ENCODE assay signal across 18 cellular contexts in genomic region chr2:30150786-30151185, GRCh38. TPM values are rescaled to one million over a fixed set of nuclear protein-coding genes. Genes with fewer than 3 reads are reported as not detected.
A peak's percentile ranks its signal among the peaks of the same experiment; 100 is the strongest.
DNase-seq lines count a peak whose midpoint lies in the region; ATAC-seq, FAIRE-seq and TF ChIP-seq lines count a peak whose summit lies in the region.
"Had no signal": no experiment of that assay in that cellular context is flagged by ENCODE, and none has a peak within 500 bp of the region (broad histone marks: within the 10 kb centered on the region; RNA-seq: fewer than 3 reads in every experiment).

No MANE protein-coding gene starts in this region.

- no peak overlapping the region for H2AFZ ChIP-seq in K562 (ENCODE audit: low read depth, low read length)

- CTCF ChIA-PET in CD4-positive, alpha-beta T cell (lab: Charles Lee), result interaction anchor here (1.3 to 6.9 kb wide), 3 partner anchors 10 to 561 kb away, joined by 3 to 78 read pairs (median 3); no protein-coding TSS in a partner anchor
- CTCF ChIA-PET in K562 (lab: Yijun Ruan, JAX; ENCODE audit: low intra/inter-chr PET ratio), result interaction anchor here (0.7 kb wide), 1 partner anchor 24 kb away, joined by 3 read pairs; no protein-coding TSS in a partner anchor

- no peaks in the 10 kb centered on the region for H3K27me3 ChIP-seq in CD4-positive, alpha-beta T cell (ENCODE audit: control insufficient read depth, insufficient read depth, low read length)
- no peaks in the 10 kb centered on the region for H3K27me3 ChIP-seq in K562 (ENCODE audit: control insufficient read depth in 2 of 2, insufficient read depth in 2 of 2, low read length in 2 of 2)
- H3K27me3 ChIP-seq: brain microvascular endothelial cell, esophagus muscularis mucosa, heart right ventricle, Peyer's patch had no signal

- no peak overlapping the region for H3K4me3 ChIP-seq in K562
- H3K4me3 ChIP-seq: esophagus muscularis mucosa, heart right ventricle, mucosa of descending colon, Peyer's patch had no signal

- TF ChIP-seq CTCF in CD4-positive, alpha-beta T cell (IDR thresholded peaks at IDR 0.05), result no peak
- TF ChIP-seq CTCF in K562 (IDR thresholded peaks at IDR 0.05 in 2 of 3, conservative IDR thresholded peaks at IDR 0.05 in 1 of 3; ENCODE audit: insufficient read depth in 2 of 3, low read depth in 1 of 3, low read length in 3 of 3), result no peak
- TF ChIP-seq CTCF in nephron (IDR thresholded peaks at IDR 0.05; ENCODE audit: unreplicated experiment in 3 of 3), result no peak

- 42% methylated on average over 4 of the region's 4 CpGs for WGBS in K562 (ENCODE audit: insufficient coverage, low coverage, missing lambda C conversion rate)

- BruUV-seq in K562 (replicated peaks; lab: Mats Ljungman, UMichigan), result no TSS peak

- no peak overlapping the region for H3K27ac ChIP-seq in CD4-positive, alpha-beta T cell (ENCODE audit: low read depth, low read length)
- no peak overlapping the region for H3K27ac ChIP-seq in K562 (ENCODE audit: extremely low read depth, low read depth, low read length)
- H3K27ac ChIP-seq: brain microvascular endothelial cell had no signal

- peak overlapping the region; percentile 7; the same call in 1 of the 2 replicates for H3K4me2 ChIP-seq in K562 (ENCODE audit: insufficient read depth, low read length)

- TF ChIP-seq POLR2A in K562 (conservative IDR thresholded peaks at IDR 0.05), result no peak

- DNase-seq in CD4-positive, alpha-beta T cell, result no peak
- DNase-seq in LHCN-M2 (ENCODE audit: low read depth) (peak; percentile 48), K562 (ENCODE audit: extremely low read depth in 1 of 4, low spot score in 3 of 4) (peak in 1 of 4 experiments; percentile 38), Right ventricle myocardium superior (no peak), amygdala (lab: John Stamatoyannopoulos, UW) (no peak)
- DNase-seq: activated naive CD4-positive, alpha-beta T cell; brain microvascular endothelial cell; DMS79 treated with DMSO at 0.1 percent for 48 hours; heart right ventricle; mucosa of descending colon; NCI-H1930; NCI-H524; Peyer's patch had no signal

- H3K4me1 ChIP-seq in K562 (replicated peaks in 1 of 2; ENCODE audit: control insufficient read depth in 2 of 2, insufficient read depth in 2 of 2, low read length in 2 of 2), result peaks cover 5 to 32% of the 10 kb centered on the region in 2 experiments

- H3K36me3 ChIP-seq in K562 (ENCODE audit: control insufficient read depth, insufficient read depth, low read length), result no peaks in the 10 kb centered on the region
- H3K36me3 ChIP-seq: brain microvascular endothelial cell had no signal

- no peak for ATAC-seq in CD4-positive, alpha-beta T cell (ENCODE audit: poor library complexity)
- no peak for ATAC-seq in K562
- ATAC-seq in Right ventricle myocardium superior (ENCODE audit: poor library complexity), result no peak
- ATAC-seq in GM18909 (IDR thresholded peaks at IDR 0.05; ENCODE audit: poor library complexity, unreplicated experiment), result no peak
- ATAC-seq in HG03378 (IDR thresholded peaks at IDR 0.05; ENCODE audit: unreplicated experiment), result no peak
- ATAC-seq: heart right ventricle, mucosa of descending colon had no signal

- TF ChIP-seq EP300 in K562 (IDR thresholded peaks at IDR 0.05; ENCODE audit: low read length), result no peak

- POLR2A ChIA-PET in CD4-positive, alpha-beta T cell (lab: Charles Lee), result interaction anchor here (1.1 to 2.8 kb wide), 3 partner anchors 14 to 82 kb away, joined by 3 to 20 read pairs (median 9); partner anchors contain the start of gene LBH
- POLR2A ChIA-PET in K562 (lab: Yijun Ruan, JAX), result interaction anchor here (0.7 to 2.8 kb wide), 4 partner anchors 11 to 562 kb away, joined by 3 to 15 read pairs (median 6); no protein-coding TSS in a partner anchor

- H3K27ac Mint-ChIP-seq in CD4-positive, alpha-beta T cell, result peak overlapping the region; percentile 91
- peak overlapping the region in 2 of 3 experiments; percentile 24 to 65 for H3K27ac Mint-ChIP-seq in nephron

- H4K20me1 ChIP-seq in K562 (replicated peaks; ENCODE audit: control insufficient read depth, insufficient read depth, low read length), result no peaks in the 10 kb centered on the region

- H3K79me2 ChIP-seq in K562 (ENCODE audit: control insufficient read depth, insufficient read depth, low read length), result no peaks in the 10 kb centered on the region

- no peaks in the 10 kb centered on the region for H3K27me3 Mint-ChIP-seq in CD4-positive, alpha-beta T cell
- peaks cover 3% of the 10 kb centered on the region for H3K27me3 Mint-ChIP-seq in nephron (ENCODE audit: low read depth)

- no peaks in the 10 kb centered on the region for H3K9me1 ChIP-seq in K562 (ENCODE audit: control insufficient read depth, insufficient read depth, low read length)

- in situ Hi-C loops in K562 (cut with MboI), result loop anchor here (25.0 kb wide), 2 partner anchors 1012 to 1187 kb away; no protein-coding TSS in a partner anchor

- H3K36me3 Mint-ChIP-seq in CD4-positive, alpha-beta T cell (ENCODE audit: low read depth), result peaks cover 79% of the 10 kb centered on the region
- H3K36me3 Mint-ChIP-seq in nephron (ENCODE audit: low read depth), result peaks cover 34% of the 10 kb centered on the region

- peak overlapping the region; percentile 78 for H3K4me3 Mint-ChIP-seq in CD4-positive, alpha-beta T cell
- H3K4me3 Mint-ChIP-seq in nephron, result peak overlapping the region; percentile 24 to 52 (median 48)

- intact Hi-C loops in CD4-positive, alpha-beta T cell (cut with DNase I, micrococcal nuclease), result loop anchor here in 1 of 2 experiments (10.0 kb wide), 1 partner anchor 1084 kb away; the partner anchor contains the start of gene EHD3
- intact Hi-C loops in K562 (cut with micrococcal nuclease) (no loop called here), Right ventricle myocardium superior (cut with DNase I) (no loop called here)

- H3K9me3 ChIP-seq in CD4-positive, alpha-beta T cell (ENCODE audit: control insufficient read depth, low read length), result no peaks in the 10 kb centered on the region
- no peaks in the 10 kb centered on the region for H3K9me3 ChIP-seq in K562 (replicated peaks; ENCODE audit: control insufficient read depth, insufficient read depth, low read depth, low read length)
- H3K9me3 ChIP-seq: esophagus muscularis mucosa, heart right ventricle, mucosa of descending colon, Peyer's patch had no signal

- FAIRE-seq in K562 (lab: Jason Lieb, UNC), result peak; percentile 29
- FAIRE-seq: keratinocyte had no signal

- no peaks in the 10 kb centered on the region for H3K9me3 Mint-ChIP-seq in CD4-positive, alpha-beta T cell
- H3K9me3 Mint-ChIP-seq in nephron, result no peaks in the 10 kb centered on the region

- no peak for TF ChIP-seq RAD21 in K562 (CRISPR knock-in tag; conservative IDR thresholded peaks at IDR 0.05 in 1 of 2, IDR thresholded peaks at IDR 0.05 in 1 of 2)

- peaks cover 78% of the 10 kb centered on the region for H3K4me1 Mint-ChIP-seq in CD4-positive, alpha-beta T cell (ENCODE audit: low read depth)
- H3K4me1 Mint-ChIP-seq in nephron, result peaks cover 49% of the 10 kb centered on the region

- H3K9ac ChIP-seq in K562 (ENCODE audit: insufficient read depth in 1 of 2, low read depth in 2 of 2, low read length in 2 of 2), result no peak overlapping the region

TF ChIP-seq in K562, 482 proteins besides CTCF, POLR2A, EP300 and RAD21 (continues in another document):
- TF ChIP-seq MLX (CRISPR knock-in tag; conservative IDR thresholded peaks at IDR 0.05) (no peak), TAF1 (IDR thresholded peaks at IDR 0.05; ENCODE audit: control insufficient read depth, extremely low read depth, insufficient read depth, low read length, severe bottlenecking) (no peak)

RNA-seq across cellular contexts. Expression of gene YPEL5, which starts 4.0 kb away (rescaled TPM):
- total RNA-seq in CD4-positive, alpha-beta T cell, result 100 to 1,000 TPM; 932 to 972 TPM
- total RNA-seq in LHCN-M2 (2014; rRNA removed) (39.6 and 41.9 TPM in 2 replicates), K562 (2014; rRNA removed) (7.8 and 9.1 TPM in 2 replicates), K562 (2014; rRNA removed; fragmentation: Illumina TruSeq; extraction: Trizol) (10.3 and 13.4 TPM in 2 replicates), K562 (2015; rRNA removed; fragmentation: Illumina TruSeq; extraction: Trizol) (4.9 and 5.4 TPM in 2 replicates), K562 (2021) (12.0 and 12.3 TPM in 2 replicates), Right ventricle myocardium superior (61.9 TPM)
- polyA plus RNA-seq in LHCN-M2 (2012), result 45.4 TPM
- total RNA-seq in K562 (2011; cell fraction: chromatin; rRNA removed; ENCODE audit: low replicate concordance), result 9.5 and 20.9 TPM in 2 replicates
- 5.9 and 6.2 TPM in 2 replicates for total RNA-seq in K562 (2011; cell fraction: nucleolus; rRNA removed)
- total RNA-seq in K562 (2011; cell fraction: nucleoplasm; rRNA removed), result 13.0 and 14.9 TPM in 2 replicates
- polyA plus RNA-seq in K562 (2011; rRNA removed) (34.4 and 37.4 TPM in 2 replicates), K562 (2014; fragmentation: Illumina TruSeq; extraction: Trizol) (10.9 and 11.9 TPM in 2 replicates), K562 (2014; fragmentation: Nextera tagmentation; extraction: Ambion mirVana) (10 to 100 TPM; 19.0 to 23.8 TPM), K562 (2014; rRNA removed) (13.5 and 15.0 TPM in 2 replicates)
- polyA plus RNA-seq in K562 (2011; cell fraction: cytosol; rRNA removed), result 14.7 and 17.6 TPM in 2 replicates
- 10.9 and 20.4 TPM in 2 replicates for polyA plus RNA-seq in K562 (2011; cell fraction: nucleus; rRNA removed)
- polyA plus RNA-seq in K562 (2012), result 12.8 and 40.6 TPM in 2 replicates
- polyA minus RNA-seq in K562 (2011; rRNA and poly(A)+ RNA removed), result 31.6 and 33.5 TPM in 2 replicates
- 10.4 and 11.4 TPM in 2 replicates for polyA minus RNA-seq in K562 (2011; cell fraction: cytosol; rRNA and poly(A)+ RNA removed)
- polyA minus RNA-seq in K562 (2011; cell fraction: nucleus; rRNA and poly(A)+ RNA removed), result 6.6 and 11.2 TPM in 2 replicates

Comparison
In these comparisons a context has a peak if more than half of its experiments do, and no peak if none do; other contexts are left out.
1. RNA of gene YPEL5, which starts 4.0 kb away (total RNA-seq): 932 to 972 TPM in CD4-positive, alpha-beta T cell; 61.9 TPM in Right ventricle myocardium superior (single experiment), 39.6 to 41.9 TPM in LHCN-M2 and 4.9 to 20.9 TPM in K562; every median in the first group is over 10 times any median in the second.